ENCODE assay signal across 11 cellular contexts in the genomic region with DNA sequence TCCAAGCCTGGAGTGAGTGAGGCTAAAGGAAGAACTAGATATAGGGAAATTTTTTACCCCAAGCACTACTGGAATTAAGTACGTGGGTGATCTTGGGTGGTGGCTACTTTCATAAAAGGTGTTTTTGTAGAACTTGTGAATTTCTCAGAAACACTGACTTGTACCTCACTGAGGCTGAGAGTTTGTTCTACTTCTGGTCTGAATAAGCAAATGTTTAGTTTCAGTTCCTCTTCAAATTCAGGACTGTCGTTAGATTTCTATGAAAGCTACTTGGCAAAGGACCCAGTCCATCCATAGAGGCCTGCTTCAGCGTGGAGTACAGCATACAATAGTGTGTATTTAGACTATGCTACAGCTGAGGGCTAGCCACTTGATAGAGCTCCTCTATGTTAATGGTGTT.
A peak's percentile ranks its signal among the peaks of the same experiment; 100 is the strongest.
DNase-seq lines count a peak whose midpoint lies in the region; ATAC-seq, FAIRE-seq and TF ChIP-seq lines count a peak whose summit lies in the region.
"Had no signal": no experiment of that assay in that cellular context is flagged by ENCODE, and none has a peak within 500 bp of the region (broad histone marks: within the 10 kb centered on the region; RNA-seq: fewer than 3 reads in every experiment).

No MANE protein-coding gene starts in this region.

- POLR2A ChIA-PET in OCI-LY7 (lab: Charles Lee) (no interaction called here), HEK293T (lab: Yijun Ruan, JAX) (no interaction called here)

- no peak overlapping the region for H2AFZ ChIP-seq in OCI-LY7 (ENCODE audit: low read length)

- peaks cover 10% of the 10 kb centered on the region for H3K4me1 ChIP-seq in OCI-LY7 (ENCODE audit: insufficient read depth, low read length, poor library complexity, severe bottlenecking)
- H3K4me1 ChIP-seq: pancreas had no signal

- H3K9me2 ChIP-seq in OCI-LY7 (ENCODE audit: insufficient read depth, low read length): no peaks in the 10 kb centered on the region

- DNase-seq in GM12892 (ENCODE audit: insufficient read length) (peak; percentile 30), OCI-LY7 (ENCODE audit: low spot score) (peak; percentile 72), HEK293T (ENCODE audit: extremely low spot score) (no peak), GM03348 (ENCODE audit: low spot score) (no peak), NCI-H1930 (lab: John Stamatoyannopoulos, UW) (no peak), HCEC 1CT (no peak)
- DNase-seq: DND-41, pancreas, T-helper 17 cell had no signal

- no peak for TF ChIP-seq POLR2A in GM12892 (IDR thresholded peaks at IDR 0.05; ENCODE audit: low read depth, low read length)

- H3K27ac ChIP-seq in OCI-LY7 (ENCODE audit: low read depth, low read length, poor library complexity, severe bottlenecking): no peak overlapping the region
- H3K27ac ChIP-seq: pancreas had no signal

- H3K4me3 ChIP-seq in OCI-LY7 (ENCODE audit: low read depth, low read length, poor library complexity, severe bottlenecking): no peak overlapping the region
- H3K4me3 ChIP-seq: pancreas had no signal

- no peaks in the 10 kb centered on the region for H4K20me1 ChIP-seq in OCI-LY7 (ENCODE audit: insufficient read depth, low read length)

- H3K79me2 ChIP-seq in OCI-LY7 (ENCODE audit: insufficient read depth, low read depth, low read length): no peaks in the 10 kb centered on the region

- intact Hi-C loops in OCI-LY7 (cut with micrococcal nuclease; ENCODE audit: unreplicated experiment): no loop called here

- CTCF ChIA-PET in OCI-LY7 (lab: Charles Lee; ENCODE audit: unreplicated experiment) (no interaction called here), HEK293T (lab: Yijun Ruan, JAX) (no interaction called here)

- no peaks in the 10 kb centered on the region for H3K9me3 ChIP-seq in OCI-LY7 (ENCODE audit: low read length)
- H3K9me3 ChIP-seq: pancreas had no signal

- ATAC-seq in GM19372 (IDR thresholded peaks at IDR 0.05; ENCODE audit: low read depth, unreplicated experiment) (peak; percentile 97), HG03039 (IDR thresholded peaks at IDR 0.05; ENCODE audit: unreplicated experiment) (peak; percentile 95)
- ATAC-seq: T-helper 17 cell had no signal

- no TSS peak for BruUV-seq in OCI-LY7 (replicated peaks; lab: Mats Ljungman, UMichigan)

- no peak for TF ChIP-seq CTCF in OCI-LY7 (conservative IDR thresholded peaks at IDR 0.05; ENCODE audit: low read length)

- peak; percentile 92 for FAIRE-seq in GM12892 (lab: Jason Lieb, UNC)
- FAIRE-seq: pancreas had no signal

- peak overlapping the region; percentile 54 for H3K4me2 ChIP-seq in OCI-LY7 (ENCODE audit: low read length)

- H3K36me3 ChIP-seq in OCI-LY7 (ENCODE audit: insufficient read depth, low read length): no peaks in the 10 kb centered on the region
- H3K36me3 ChIP-seq: pancreas had no signal

TF ChIP-seq in HEK293T, 16 proteins besides CTCF, POLR2A, EP300 and RAD21:
- TF ChIP-seq ZNF384 (IDR thresholded peaks at IDR 0.05): no peak
- no peak for TF ChIP-seq SP1 (IDR thresholded peaks at IDR 0.05)
- TF ChIP-seq, protein P1, sequence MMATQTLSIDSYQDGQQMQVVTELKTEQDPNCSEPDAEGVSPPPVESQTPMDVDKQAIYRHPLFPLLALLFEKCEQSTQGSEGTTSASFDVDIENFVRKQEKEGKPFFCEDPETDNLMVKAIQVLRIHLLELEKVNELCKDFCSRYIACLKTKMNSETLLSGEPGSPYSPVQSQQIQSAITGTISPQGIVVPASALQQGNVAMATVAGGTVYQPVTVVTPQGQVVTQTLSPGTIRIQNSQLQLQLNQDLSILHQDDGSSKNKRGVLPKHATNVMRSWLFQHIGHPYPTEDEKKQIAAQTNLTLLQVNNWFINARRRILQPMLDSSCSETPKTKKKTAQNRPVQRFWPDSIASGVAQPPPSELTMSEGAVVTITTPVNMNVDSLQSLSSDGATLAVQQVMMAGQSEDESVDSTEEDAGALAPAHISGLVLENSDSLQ (IDR thresholded peaks at IDR 0.05): no peak
- TF ChIP-seq L3MBTL2 (conservative IDR thresholded peaks at IDR 0.05): no peak
- TF ChIP-seq FOXA1 (IDR thresholded peaks at IDR 0.05): no peak
- no peak for TF ChIP-seq NFRKB (IDR thresholded peaks at IDR 0.05)

Comparison
In these comparisons a context has a peak if more than half of its experiments do, and no peak if none do; other contexts are left out.
1. DNase-seq: peak in GM12892 (single experiment) and OCI-LY7 (single experiment); none in HEK293T (single experiment), GM03348 (single experiment), NCI-H1930 (0 of 2) and HCEC 1CT (single experiment).